18 cellular contexts compared by ENCODE assay signal in genomic region chr1:159775716-159776115, GRCh38. TPM values are rescaled to one million over a fixed set of nuclear protein-coding genes. Genes with fewer than 3 reads are reported as not detected.
A peak's percentile ranks its signal among the peaks of the same experiment; 100 is the strongest.
DNase-seq lines count a peak whose midpoint lies in the region; TF ChIP-seq lines count a peak whose summit lies in the region.
"Had no signal": no experiment of that assay in that cellular context is flagged by ENCODE, and none has a peak within 500 bp of the region (broad histone marks: within the 10 kb centered on the region; RNA-seq: fewer than 3 reads in every experiment).

No MANE protein-coding gene starts in this region.

- no peaks in the 10 kb centered on the region for H3K9me3 Mint-ChIP-seq in activated T-helper 1 cell treated with anti-CD3 and anti-CD28 coated beads, Interleukin-12 subunit alpha, Interleukin-12 subunit beta, Interleukin-2, Interleukin-4 antibody, amounts not matched to agents 30 ng/mL and 10 ng/mL and 1 ng/mL, durations not matched to agents 14 hours and 24 hours and 36 hours
- H3K9me3 Mint-ChIP-seq: activated T-helper 17 cell treated with anti-CD3 and anti-CD28 coated beads, Interleukin-2, amount 50 U/mL, for 72 hours had no signal

- no peak overlapping the region for H3K4me3 Mint-ChIP-seq in activated T-helper 1 cell treated with anti-CD3 and anti-CD28 coated beads, Interleukin-12 subunit alpha, Interleukin-12 subunit beta, Interleukin-2, Interleukin-4 antibody, amounts not matched to agents 30 ng/mL and 10 ng/mL and 1 ng/mL, durations not matched to agents 14 hours and 24 hours and 36 hours
- H3K4me3 Mint-ChIP-seq: activated CD8-positive, alpha-beta T cell treated with anti-CD3 and anti-CD28 coated beads, Interleukin-2, amount 10 ng/mL, durations not matched to agents 7 days and 5 days; activated T-helper 17 cell treated with anti-CD3 and anti-CD28 coated beads, Interleukin-2, amount 50 U/mL, for 72 hours had no signal

- no peaks in the 10 kb centered on the region for H3K36me3 Mint-ChIP-seq in activated T-helper 1 cell treated with anti-CD3 and anti-CD28 coated beads, Interleukin-12 subunit alpha, Interleukin-12 subunit beta, Interleukin-2, Interleukin-4 antibody, amounts not matched to agents 30 ng/mL and 10 ng/mL and 1 ng/mL, durations not matched to agents 14 hours and 24 hours and 36 hours (ENCODE audit: low read depth)

- in situ Hi-C loops in SK-MEL-5 (cut with HindIII; ENCODE audit: low pct_unique_long_range_greater_than_20kb, low sequenced_read_pairs): loop anchor here (25.0 kb wide), 1 partner anchor 112 kb away; no protein-coding TSS in a partner anchor

- TF ChIP-seq CTCF in LNCaP clone FGC (IDR thresholded peaks at IDR 0.05; ENCODE audit: control insufficient read depth, extremely low read depth, insufficient read depth): peak; percentile 54
- TF ChIP-seq CTCF in epithelial cell of proximal tubule (conservative IDR thresholded peaks at IDR 0.05; ENCODE audit: low read depth, low read length): peak; percentile 45

- no peak overlapping the region for H3K27ac Mint-ChIP-seq in activated T-helper 1 cell treated with anti-CD3 and anti-CD28 coated beads, Interleukin-12 subunit alpha, Interleukin-12 subunit beta, Interleukin-2, Interleukin-4 antibody, amounts not matched to agents 30 ng/mL and 10 ng/mL and 1 ng/mL, durations not matched to agents 14 hours and 24 hours and 36 hours
- H3K27ac Mint-ChIP-seq: activated CD8-positive, alpha-beta T cell treated with anti-CD3 and anti-CD28 coated beads, Interleukin-2, amount 10 ng/mL, durations not matched to agents 7 days and 5 days; activated T-helper 17 cell treated with anti-CD3 and anti-CD28 coated beads, Interleukin-2, amount 50 U/mL, for 72 hours had no signal

- H3K4me3 ChIP-seq in LNCaP clone FGC (ENCODE audit: low read depth, low read length) (no peak overlapping the region), epithelial cell of proximal tubule (ENCODE audit: low read depth, low read length) (no peak overlapping the region)
- H3K4me3 ChIP-seq: BLaER1 treated with 17β-estradiol and CSF1 and Interleukin-3, amounts not matched to agents 10 nM and 100 nM had no signal

- H3K27me3 Mint-ChIP-seq in activated T-helper 1 cell treated with anti-CD3 and anti-CD28 coated beads, Interleukin-12 subunit alpha, Interleukin-12 subunit beta, Interleukin-2, Interleukin-4 antibody, amounts not matched to agents 30 ng/mL and 10 ng/mL and 1 ng/mL, durations not matched to agents 14 hours and 24 hours and 36 hours (ENCODE audit: insufficient read depth): peaks cover 28% of the 10 kb centered on the region
- H3K27me3 Mint-ChIP-seq: activated T-helper 17 cell treated with anti-CD3 and anti-CD28 coated beads, Interleukin-2, amount 50 U/mL, for 72 hours had no signal

- no peaks in the 10 kb centered on the region for H3K4me1 Mint-ChIP-seq in activated T-helper 1 cell treated with anti-CD3 and anti-CD28 coated beads, Interleukin-12 subunit alpha, Interleukin-12 subunit beta, Interleukin-2, Interleukin-4 antibody, amounts not matched to agents 30 ng/mL and 10 ng/mL and 1 ng/mL, durations not matched to agents 14 hours and 24 hours and 36 hours (ENCODE audit: low read depth)
- H3K4me1 Mint-ChIP-seq: activated T-helper 17 cell treated with anti-CD3 and anti-CD28 coated beads, Interleukin-2, amount 50 U/mL, for 72 hours had no signal

- peak; percentile 23 for DNase-seq in EL
- no peak for DNase-seq in LNCaP clone FGC (ENCODE audit: low read depth)
- DNase-seq in SK-MEL-5 (ENCODE audit: low read depth, low spot score): peak; percentile 50
- no peak for DNase-seq in epithelial cell of proximal tubule (ENCODE audit: low read depth)
- no peak for DNase-seq in activated T-helper 1 cell treated with anti-CD3 and anti-CD28 coated beads, Interleukin-12 subunit alpha, Interleukin-12 subunit beta, Interleukin-2, Interleukin-4 antibody, amounts not matched to agents 30 ng/mL and 10 ng/mL and 1 ng/mL, durations not matched to agents 14 hours and 24 hours and 36 hours (ENCODE audit: low spot score)
- DNase-seq in AG20443 (ENCODE audit: low spot score): no peak
- no peak for DNase-seq in HPDE6-E6E7 (ENCODE audit: extremely low spot score)
- DNase-seq in activated T-cell treated with anti-CD3 and anti-CD28 coated beads, Interleukin-2, amount 50 U/mL, for 48 hours: no peak
- DNase-seq: activated CD8-positive, alpha-beta T cell treated with anti-CD3 and anti-CD28 coated beads, Interleukin-2, amount 10 ng/mL, durations not matched to agents 7 days and 5 days; amniotic stem cell; midbrain; NCI-H1092 treated with DMSO at 0.1 percent for 48 hours; NCI-H2171; substantia nigra; WERI-Rb-1 had no signal

- intact Hi-C loops in activated T-helper 1 cell treated with anti-CD3 and anti-CD28 coated beads, Interleukin-12 subunit alpha, Interleukin-12 subunit beta, Interleukin-2, Interleukin-4 antibody, amounts not matched to agents 30 ng/mL and 10 ng/mL and 1 ng/mL, durations not matched to agents 14 hours and 24 hours and 36 hours (cut with micrococcal nuclease): no loop called here

RNA-seq across cellular contexts. Expression of gene DUSP23, which starts 5.0 kb away (rescaled TPM):
- 59.0 and 78.8 TPM in 2 replicates for total RNA-seq in SK-MEL-5 (2014; rRNA removed; shearing (Covaris generic))
- 66.6 and 72.8 TPM in 2 replicates for polyA plus RNA-seq in SK-MEL-5 (2015; cell fraction: cytosol; rRNA removed)
- polyA plus RNA-seq in SK-MEL-5 (2015; cell fraction: nucleus; rRNA removed): 2.2 and 23.1 TPM in 2 replicates
- total RNA-seq in epithelial cell of proximal tubule: 54.5 and 83.5 TPM in 2 replicates
- 22.4 and 23.4 TPM in 2 replicates for total RNA-seq in activated T-helper 1 cell treated with anti-CD3 and anti-CD28 coated beads, Interleukin-12 subunit alpha, Interleukin-12 subunit beta, Interleukin-2, Interleukin-4 antibody, amounts not matched to agents 30 ng/mL and 10 ng/mL and 1 ng/mL, durations not matched to agents 14 hours and 24 hours and 36 hours

RNA-seq across cellular contexts. Expression of gene FCRL6, which starts 26.4 kb away (rescaled TPM):
- not detected in 2 replicates for total RNA-seq in SK-MEL-5 (2014; rRNA removed; shearing (Covaris generic))
- polyA plus RNA-seq in SK-MEL-5 (2015; cell fraction: cytosol; rRNA removed): not detected in 2 replicates
- 1.0 TPM in 1 of 2 replicates, not detected in the other for polyA plus RNA-seq in SK-MEL-5 (2015; cell fraction: nucleus; rRNA removed)
- not detected in 2 replicates for total RNA-seq in epithelial cell of proximal tubule
- not detected in 2 replicates for total RNA-seq in activated T-helper 1 cell treated with anti-CD3 and anti-CD28 coated beads, Interleukin-12 subunit alpha, Interleukin-12 subunit beta, Interleukin-2, Interleukin-4 antibody, amounts not matched to agents 30 ng/mL and 10 ng/mL and 1 ng/mL, durations not matched to agents 14 hours and 24 hours and 36 hours
- total RNA-seq: activated T-helper 17 cell treated with anti-CD3 and anti-CD28 coated beads, Interleukin-2, amount 50 U/mL, for 72 hours had no signal
- polyA plus RNA-seq: keratinocyte had no signal

RNA-seq across cellular contexts. Expression of gene SLAMF8, which starts 51.0 kb away (rescaled TPM):
- total RNA-seq in SK-MEL-5 (2014; rRNA removed; shearing (Covaris generic)): not detected in 2 replicates
- 0.13 TPM in 1 of 2 replicates, not detected in the other for polyA plus RNA-seq in SK-MEL-5 (2015; cell fraction: cytosol; rRNA removed)
- polyA plus RNA-seq in SK-MEL-5 (2015; cell fraction: nucleus; rRNA removed): not detected in 2 replicates
- total RNA-seq in epithelial cell of proximal tubule: not detected in 2 replicates
- total RNA-seq in activated T-helper 1 cell treated with anti-CD3 and anti-CD28 coated beads, Interleukin-12 subunit alpha, Interleukin-12 subunit beta, Interleukin-2, Interleukin-4 antibody, amounts not matched to agents 30 ng/mL and 10 ng/mL and 1 ng/mL, durations not matched to agents 14 hours and 24 hours and 36 hours: 0.49 and 0.69 TPM in 2 replicates
- polyA plus RNA-seq: keratinocyte had no signal

Comparison
In these comparisons a context has a peak if more than half of its experiments do, and no peak if none do; other contexts are left out.
1. DNase-seq: peak in EL (single experiment) and SK-MEL-5 (single experiment); none in LNCaP clone FGC (single experiment), epithelial cell of proximal tubule (single experiment), activated T-helper 1 cell treated with anti-CD3 and anti-CD28 coated beads, Interleukin-12 subunit alpha, Interleukin-12 subunit beta, Interleukin-2, Interleukin-4 antibody, amounts not matched to agents 30 ng/mL and 10 ng/mL and 1 ng/mL, durations not matched to agents 14 hours and 24 hours and 36 hours (single experiment), AG20443 (single experiment), HPDE6-E6E7 (single experiment) and activated T-cell treated with anti-CD3 and anti-CD28 coated beads, Interleukin-2, amount 50 U/mL, for 48 hours (0 of 2).